12 cellular contexts compared by ENCODE assay signal in the genomic region with DNA sequence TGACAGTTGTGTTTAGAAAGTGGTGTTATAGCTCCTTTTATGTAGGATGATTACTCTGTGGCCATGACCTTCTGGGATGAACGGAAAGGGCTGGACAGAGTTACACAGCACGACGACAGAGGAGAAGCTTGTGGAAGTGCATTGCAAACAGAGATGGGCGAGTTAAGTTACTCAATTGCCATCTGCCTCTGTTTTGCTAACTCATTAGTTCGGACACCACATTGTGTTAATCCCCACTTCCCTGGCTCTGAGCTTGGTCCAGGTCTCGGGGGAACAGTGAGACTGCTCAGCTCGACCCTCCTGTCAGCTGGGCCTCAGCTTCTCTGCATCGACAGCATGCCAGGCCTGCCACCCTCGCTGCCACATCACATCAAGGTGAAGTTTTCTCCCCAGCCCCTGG.
DNase-seq lines count a peak whose midpoint lies in the region; ATAC-seq, FAIRE-seq and TF ChIP-seq lines count a peak whose summit lies in the region.
"Had no signal": no experiment of that assay in that cellular context is flagged by ENCODE, and none has a peak within 500 bp of the region (broad histone marks: within the 10 kb centered on the region; RNA-seq: fewer than 3 reads in every experiment).

No MANE protein-coding gene starts in this region.

- H3K9me3 ChIP-seq in heart left ventricle (no peaks in the 10 kb centered on the region), ovary (no peaks in the 10 kb centered on the region)
- H3K9me3 ChIP-seq: HAP-1 had no signal

- H3K4me1 ChIP-seq in heart left ventricle (peaks cover 0 to 67% (median 16%) of the 10 kb centered on the region in 12 donors), ovary (ENCODE audit: insufficient read depth) (peaks cover 10% of the 10 kb centered on the region)
- H3K4me1 ChIP-seq: HAP-1 had no signal

- peak; percentile 17 to 43 (median 37) for ATAC-seq in heart left ventricle
- no peak for ATAC-seq in GM21360 (IDR thresholded peaks at IDR 0.05; ENCODE audit: unreplicated experiment)

- intact Hi-C loops in heart left ventricle (cut with DNase I): loop anchor here in 1 of 10 donors (5.0 kb wide), 1 partner anchor 412 kb away; no protein-coding TSS in a partner anchor
- intact Hi-C loops in ovary (cut with DNase I): no loop called here

- H3K36me3 ChIP-seq in heart left ventricle: no peaks in the 10 kb centered on the region
- H3K36me3 ChIP-seq in ovary: no peaks in the 10 kb centered on the region
- H3K36me3 ChIP-seq: HAP-1 had no signal

- H3K27me3 ChIP-seq in heart left ventricle (no peaks in the 10 kb centered on the region), ovary (no peaks in the 10 kb centered on the region)

- DNase-seq in NCI-H748 (lab: John Stamatoyannopoulos, UW; ENCODE audit: unreplicated experiment) (peak; percentile 12), NCI-H748 treated with DMSO at 0.1 percent for 48 hours (lab: John Stamatoyannopoulos, UW) (no peak), heart left ventricle (peak in 2 of 5 donors; percentile 37 to 51), ovary (no peak), urothelium cell line (ENCODE audit: low spot score) (no peak), DMS53 (lab: John Stamatoyannopoulos, UW) (no peak)
- DNase-seq in activated CD4-positive, alpha-beta T cell treated with anti-CD3 and anti-CD28 coated beads for 1 hour: no peak
- DNase-seq: NCI-H2107 had no signal

- peak overlapping the region in 11 of 12 donors; percentile 10 to 94 (median 47) for H3K27ac ChIP-seq in heart left ventricle
- H3K27ac ChIP-seq in ovary: peak overlapping the region; percentile 8 to 58

- FAIRE-seq in urothelium cell line (lab: Jason Lieb, UNC): peak; percentile 82
- FAIRE-seq: A204.1 had no signal

- no peak for TF ChIP-seq CTCF in heart left ventricle (IDR thresholded peaks at IDR 0.05)
- TF ChIP-seq CTCF in ovary (IDR thresholded peaks at IDR 0.05): no peak

- TF ChIP-seq POLR2A in heart left ventricle (IDR thresholded peaks at IDR 0.05) (no peak), ovary (IDR thresholded peaks at IDR 0.05) (no peak)

- H3K4me3 ChIP-seq in heart left ventricle (no peak overlapping the region), ovary (no peak overlapping the region)
- H3K4me3 ChIP-seq: HAP-1, lung had no signal

- WGBS in heart left ventricle, 4 donors: 77 to 81% (median 80%) methylated on average over 9 of the region's 9 CpGs
- WGBS in ovary, 3 donors: 82 to 84% (median 82%) methylated on average over 9 of the region's 9 CpGs

- no peak for TF ChIP-seq EP300 in ovary (IDR thresholded peaks at IDR 0.05)
